In genomic region chr7:107230334-107230733, GRCh38 we compare ENCODE assay signal across 10 cellular contexts.
"Had no signal": no experiment of that assay in that cellular context is flagged by ENCODE, and none has a peak within 500 bp of the region (broad histone marks: within the 10 kb centered on the region; RNA-seq: fewer than 3 reads in every experiment).

No MANE protein-coding gene starts in this region.

- H3K4me3 ChIP-seq: hepatocyte, lower lobe of right lung, right atrium auricular region, tibial nerve, vagina had no signal

- DNase-seq: activated CD4-positive, alpha-beta T cell treated with anti-CD3 and anti-CD28 coated beads, Interleukin-2, amount 50 U/mL, for 1 hour; activated T-cell treated with anti-CD3 and anti-CD28 coated beads, Interleukin-2, amount 50 U/mL, for 1 hour; lower lobe of right lung; midbrain; small intestine; T-helper 2 cell had no signal

- FAIRE-seq: small intestine had no signal

- ATAC-seq: lower lobe of right lung had no signal
